Comparison of ENCODE assay signal across 19 cellular contexts in the genomic region with DNA sequence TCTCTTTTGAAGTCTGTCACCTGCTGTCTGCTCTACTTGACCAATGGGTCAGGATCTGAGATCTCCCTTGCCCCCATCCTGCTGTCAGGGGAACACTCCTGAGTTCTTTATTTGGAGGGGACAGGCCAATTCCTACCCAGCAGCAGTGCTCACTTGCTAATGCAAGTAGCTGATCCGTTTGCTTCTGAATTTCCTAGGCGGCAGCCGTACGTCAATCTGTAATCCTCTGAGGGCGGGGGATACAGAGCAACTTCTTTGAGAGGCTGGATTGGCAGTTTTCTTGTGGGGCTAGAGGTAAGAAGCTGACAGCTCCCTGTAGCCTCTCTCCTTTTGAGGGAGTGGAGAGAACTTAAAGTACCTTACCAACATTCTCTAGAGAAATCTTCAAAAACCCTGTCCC.
"Had no signal": no experiment of that assay in that cellular context is flagged by ENCODE, and none has a peak within 500 bp of the region (broad histone marks: within the 10 kb centered on the region; RNA-seq: fewer than 3 reads in every experiment).

No MANE protein-coding gene starts in this region.

- H3K4me3 ChIP-seq: SJSA1, SK-N-MC had no signal

- DNase-seq: KBM-7, MV-4-11, NCI-H1048, NCI-H1105, NCI-H1417, NCI-H1436 treated with DMSO at 0.1 percent for 48 hours, NCI-H1694, NCI-H187 treated with DMSO at 0.1 percent for 48 hours, NCI-H2029 treated with DMSO at 0.1 percent for 48 hours, NCI-H2171 treated with DMSO at 0.1 percent for 48 hours, NCI-H345, NCI-H446 treated with DMSO at 0.1 percent for 48 hours, NCI-H510A treated with DMSO at 0.1 percent for 48 hours, NCI-H526, Right ventricle myocardium superior, RPMI8226, SIG-M5 had no signal

- H3K27me3 ChIP-seq: SJSA1 had no signal

- H3K27ac ChIP-seq: SJSA1, SK-N-MC had no signal

- H3K4me1 ChIP-seq: SJSA1 had no signal

- H3K9me3 ChIP-seq: SJSA1 had no signal
